In genomic region chr4:87961993-87962791, GRCh38 we compare ENCODE assay signal across 17 cellular contexts. TPM values are rescaled to one million over a fixed set of nuclear protein-coding genes. Genes with fewer than 3 reads are reported as not detected.
DNase-seq lines count a peak whose midpoint lies in the region; ATAC-seq, FAIRE-seq and TF ChIP-seq lines count a peak whose summit lies in the region.
"Had no signal": no experiment of that assay in that cellular context is flagged by ENCODE, and none has a peak within 500 bp of the region (broad histone marks: within the 10 kb centered on the region; RNA-seq: fewer than 3 reads in every experiment).

No MANE protein-coding gene starts in this region.

- CTCF ChIA-PET in K562 (lab: Yijun Ruan, JAX; ENCODE audit: low intra/inter-chr PET ratio), result no interaction called here

- no peaks in the 10 kb centered on the region for H3K9me3 Mint-ChIP-seq in activated T-cell treated with anti-CD3 and anti-CD28 coated beads, Interleukin-2, amount 50 U/mL, for 24 hours
- H3K9me3 Mint-ChIP-seq: T-helper 1 cell treated with Interleukin-12 subunit alpha and Interleukin-12 subunit beta and Interleukin-4 antibody, amounts not matched to agents 30 μg/mL and 1 μg/mL, for 36 hours had no signal

- in situ Hi-C loops in K562 (cut with MboI) (no loop called here), GM13977 (cut with MboI; ENCODE audit: low pct_unique_long_range_greater_than_20kb, low sequenced_read_pairs, unreplicated experiment) (no loop called here)

- H3K4me2 ChIP-seq in K562 (ENCODE audit: insufficient read depth, low read length), result no peak overlapping the region

- POLR2A ChIA-PET in K562 (lab: Yijun Ruan, JAX), result no interaction called here

- no peak for TF ChIP-seq RAD21 in K562 (CRISPR knock-in tag; conservative IDR thresholded peaks at IDR 0.05 in 1 of 2, IDR thresholded peaks at IDR 0.05 in 1 of 2)

- H3K9ac ChIP-seq in K562 (ENCODE audit: insufficient read depth in 1 of 2, low read depth in 2 of 2, low read length in 2 of 2), result no peak overlapping the region

- no peaks in the 10 kb centered on the region for H3K36me3 Mint-ChIP-seq in activated T-cell treated with anti-CD3 and anti-CD28 coated beads, Interleukin-2, amount 50 U/mL, for 24 hours (ENCODE audit: low read depth)

- no peak for TF ChIP-seq EP300 in K562 (IDR thresholded peaks at IDR 0.05; ENCODE audit: low read length)

- no peaks in the 10 kb centered on the region for H3K9me1 ChIP-seq in K562 (ENCODE audit: control insufficient read depth, insufficient read depth, low read length)

- H3K9me3 ChIP-seq in K562 (replicated peaks; ENCODE audit: control insufficient read depth, insufficient read depth, low read depth, low read length), result no peaks in the 10 kb centered on the region
- H3K9me3 ChIP-seq in psoas muscle, result no peaks in the 10 kb centered on the region
- H3K9me3 ChIP-seq: Peyer's patch had no signal

- intact Hi-C loops in K562 (cut with micrococcal nuclease), result no loop called here
- intact Hi-C loops in psoas muscle (cut with DNase I), result no loop called here

- H3K79me2 ChIP-seq in K562 (ENCODE audit: control insufficient read depth, insufficient read depth, low read length), result no peaks in the 10 kb centered on the region

- DNase-seq in AG10803 (ENCODE audit: low read depth) (peak; percentile 39), LHCN-M2 (ENCODE audit: low read depth) (peak; percentile 26), K562 (ENCODE audit: extremely low read depth in 1 of 4, low spot score in 3 of 4) (peak in 1 of 4 experiments; percentile 10), GM13977 (ENCODE audit: low spot score) (no peak), psoas muscle (no peak)
- DNase-seq in activated T-cell treated with anti-CD3 and anti-CD28 coated beads, Interleukin-2, amount 50 U/mL, for 24 hours, result no peak
- DNase-seq: activated CD4-positive, alpha-beta T cell treated with anti-CD3 and anti-CD28 coated beads for 48 hours; NCI-H1105; NCI-H446; Peyer's patch had no signal

- no peaks in the 10 kb centered on the region for H3K4me1 Mint-ChIP-seq in activated T-cell treated with anti-CD3 and anti-CD28 coated beads, Interleukin-2, amount 50 U/mL, for 24 hours (ENCODE audit: low read depth)

- FAIRE-seq in K562 (lab: Jason Lieb, UNC) (peak; percentile 19), islet of Langerhans (lab: Jason Lieb, UNC) (peak; percentile 9)
- FAIRE-seq: D721Med, frontal cortex, keratinocyte had no signal

- BruUV-seq in K562 (replicated peaks; lab: Mats Ljungman, UMichigan), result no TSS peak

- no peak overlapping the region for H3K27ac Mint-ChIP-seq in activated T-cell treated with anti-CD3 and anti-CD28 coated beads, Interleukin-2, amount 50 U/mL, for 24 hours
- H3K27ac Mint-ChIP-seq: progenitor cell of endocrine pancreas; T-helper 1 cell treated with Interleukin-12 subunit alpha and Interleukin-12 subunit beta and Interleukin-4 antibody, amounts not matched to agents 30 μg/mL and 1 μg/mL, for 36 hours had no signal

- H3K4me1 ChIP-seq in K562 (replicated peaks in 1 of 2; ENCODE audit: control insufficient read depth in 2 of 2, insufficient read depth in 2 of 2, low read length in 2 of 2), result peaks cover 0 to 10% of the 10 kb centered on the region in 2 experiments; a peak in 2 of 5 replicates
- H3K4me1 ChIP-seq in psoas muscle, result no peaks in the 10 kb centered on the region
- H3K4me1 ChIP-seq: Peyer's patch had no signal

- WGBS in K562 (ENCODE audit: insufficient coverage, low coverage, missing lambda C conversion rate), result 13% methylated on average over 4 of the region's 4 CpGs
- WGBS in psoas muscle, 3 donors, result 79 to 87% (median 80%) methylated on average over 4 of the region's 4 CpGs

- H3K27me3 Mint-ChIP-seq in activated T-cell treated with anti-CD3 and anti-CD28 coated beads, Interleukin-2, amount 50 U/mL, for 24 hours, result peaks cover 17% of the 10 kb centered on the region
- H3K27me3 Mint-ChIP-seq: progenitor cell of endocrine pancreas had no signal

- TF ChIP-seq POLR2A in K562 (conservative IDR thresholded peaks at IDR 0.05), result no peak

- H4K20me1 ChIP-seq in K562 (replicated peaks; ENCODE audit: control insufficient read depth, insufficient read depth, low read length), result no peaks in the 10 kb centered on the region

- H3K36me3 ChIP-seq in K562 (ENCODE audit: control insufficient read depth, insufficient read depth, low read length) (no peaks in the 10 kb centered on the region), psoas muscle (ENCODE audit: insufficient read depth in 1 of 2, low read depth in 1 of 2) (no peaks in the 10 kb centered on the region)
- H3K36me3 ChIP-seq: Peyer's patch had no signal

- H3K27me3 ChIP-seq in K562 (ENCODE audit: control insufficient read depth in 2 of 2, insufficient read depth in 2 of 2, low read length in 2 of 2) (peaks cover 0 to 19% of the 10 kb centered on the region in 2 experiments; a peak in 2 of 5 replicates), psoas muscle (ENCODE audit: insufficient read depth in 3 of 3, low read length in 2 of 3) (no peaks in the 10 kb centered on the region)
- H3K27me3 ChIP-seq: Peyer's patch had no signal

- H3K4me3 ChIP-seq in AG10803 (ENCODE audit: low read length), result no peak overlapping the region
- H3K4me3 ChIP-seq in K562, result no peak overlapping the region
- no peak overlapping the region for H3K4me3 ChIP-seq in psoas muscle
- H3K4me3 ChIP-seq: Peyer's patch had no signal

- H2AFZ ChIP-seq in K562 (ENCODE audit: low read depth, low read length), result no peak overlapping the region

- H3K27ac ChIP-seq in K562 (ENCODE audit: extremely low read depth, low read depth, low read length) (no peak overlapping the region), psoas muscle (no peak overlapping the region)
- H3K27ac ChIP-seq: Peyer's patch had no signal

- peak; percentile 77 for ATAC-seq in K562
- ATAC-seq in GM18867 (IDR thresholded peaks at IDR 0.05; ENCODE audit: unreplicated experiment), result no peak
- no peak for ATAC-seq in psoas muscle

- TF ChIP-seq CTCF in AG10803 (conservative IDR thresholded peaks at IDR 0.05; ENCODE audit: low read length) (no peak), K562 (IDR thresholded peaks at IDR 0.05 in 2 of 3, conservative IDR thresholded peaks at IDR 0.05 in 1 of 3; ENCODE audit: insufficient read depth in 2 of 3, low read depth in 1 of 3, low read length in 3 of 3) (no peak), GM13977 (IDR thresholded peaks at IDR 0.05; ENCODE audit: extremely low read depth, insufficient read depth, missing control alignments) (no peak), psoas muscle (IDR thresholded peaks at IDR 0.05) (no peak)

- H3K4me3 Mint-ChIP-seq in activated T-cell treated with anti-CD3 and anti-CD28 coated beads, Interleukin-2, amount 50 U/mL, for 24 hours, result no peak overlapping the region
- H3K4me3 Mint-ChIP-seq: T-helper 1 cell treated with Interleukin-12 subunit alpha and Interleukin-12 subunit beta and Interleukin-4 antibody, amounts not matched to agents 30 μg/mL and 1 μg/mL, for 36 hours had no signal

TF ChIP-seq in K562, 482 proteins besides CTCF, POLR2A, EP300 and RAD21 (continues in another document):
- TF ChIP-seq PHB2 (IDR thresholded peaks at IDR 0.05; ENCODE audit: low read depth), result no peak
- no peak for TF ChIP-seq SMARCE1 (IDR thresholded peaks at IDR 0.05)
- TF ChIP-seq C11orf30 (IDR thresholded peaks at IDR 0.05; ENCODE audit: low read depth), result peak; percentile 63; the same call in 1 of the 2 replicates
- TF ChIP-seq DPF2 (IDR thresholded peaks at IDR 0.05), result peak; percentile 47

RNA-seq across cellular contexts. Expression of gene SPP1, which starts 13.3 kb away (rescaled TPM):
- total RNA-seq in LHCN-M2 (2014; rRNA removed) (0.11 TPM in 1 of 2 replicates, not detected in the other), K562 (2014; rRNA removed) (not detected in 2 replicates), K562 (2014; rRNA removed; fragmentation: Illumina TruSeq; extraction: Trizol) (not detected in 2 replicates), K562 (2015; rRNA removed; fragmentation: Illumina TruSeq; extraction: Trizol) (not detected in 2 replicates), K562 (2021) (0.64 and 0.81 TPM in 2 replicates), psoas muscle (10 to 100 TPM in 2 of 4 donors, 1 to 10 TPM in 2; 1.4 to 58.7 (median 25.0) TPM)
- polyA plus RNA-seq in LHCN-M2 (2012), result 0.57 TPM
- not detected in 2 replicates for total RNA-seq in K562 (2011; cell fraction: chromatin; rRNA removed; ENCODE audit: low replicate concordance)
- not detected in 2 replicates for total RNA-seq in K562 (2011; cell fraction: nucleolus; rRNA removed)
- total RNA-seq in K562 (2011; cell fraction: nucleoplasm; rRNA removed), result not detected in 2 replicates
- polyA plus RNA-seq in K562 (2011; rRNA removed) (not detected in 2 replicates), K562 (2014; fragmentation: Illumina TruSeq; extraction: Trizol) (not detected in 2 replicates), K562 (2014; fragmentation: Nextera tagmentation; extraction: Ambion mirVana) (under 1 TPM in 1 of 2 experiments, not detected in 1; 0.10 TPM), K562 (2014; rRNA removed) (not detected in 2 replicates), psoas muscle (1 to 10 TPM in 1 of 3 donors, under 1 TPM in 2; 0.69 to 5.5 (median 0.70) TPM)
- 0.16 TPM in 1 of 2 replicates, not detected in the other for polyA plus RNA-seq in K562 (2011; cell fraction: cytosol; rRNA removed)
- not detected in 2 replicates for polyA plus RNA-seq in K562 (2011; cell fraction: nucleus; rRNA removed)
- 0.11 TPM in 1 of 2 replicates, not detected in the other for polyA plus RNA-seq in K562 (2012)
- not detected in 2 replicates for polyA minus RNA-seq in K562 (2011; rRNA and poly(A)+ RNA removed)
- 1.1 TPM in 1 of 2 replicates, not detected in the other for polyA minus RNA-seq in K562 (2011; cell fraction: cytosol; rRNA and poly(A)+ RNA removed)
- polyA minus RNA-seq in K562 (2011; cell fraction: nucleus; rRNA and poly(A)+ RNA removed), result not detected in 2 replicates

RNA-seq across cellular contexts. Expression of gene PKD2, which starts 45.2 kb away (rescaled TPM):
- total RNA-seq in LHCN-M2 (2014; rRNA removed) (42.1 and 57.7 TPM in 2 replicates), K562 (2014; rRNA removed) (0.12 and 0.45 TPM in 2 replicates), K562 (2014; rRNA removed; fragmentation: Illumina TruSeq; extraction: Trizol) (0.58 and 0.89 TPM in 2 replicates), K562 (2015; rRNA removed; fragmentation: Illumina TruSeq; extraction: Trizol) (0.87 and 1.2 TPM in 2 replicates), K562 (2021) (0.45 and 0.47 TPM in 2 replicates), psoas muscle (1 to 10 TPM; 2.9 to 8.3 (median 5.4) TPM)
- polyA plus RNA-seq in LHCN-M2 (2012), result 32.7 TPM
- 1.6 and 2.1 TPM in 2 replicates for total RNA-seq in K562 (2011; cell fraction: chromatin; rRNA removed; ENCODE audit: low replicate concordance)
- total RNA-seq in K562 (2011; cell fraction: nucleolus; rRNA removed), result 0.50 and 1.1 TPM in 2 replicates
- 0.53 and 0.59 TPM in 2 replicates for total RNA-seq in K562 (2011; cell fraction: nucleoplasm; rRNA removed)
- polyA plus RNA-seq in K562 (2011; rRNA removed) (0.35 and 0.57 TPM in 2 replicates), K562 (2014; fragmentation: Illumina TruSeq; extraction: Trizol) (0.34 and 0.36 TPM in 2 replicates), K562 (2014; fragmentation: Nextera tagmentation; extraction: Ambion mirVana) (under 1 TPM; 0.11 to 0.14 TPM), K562 (2014; rRNA removed) (0.38 and 0.49 TPM in 2 replicates), psoas muscle (1 to 10 TPM; 2.1 to 2.5 (median 2.4) TPM)
- 0.06 and 0.34 TPM in 2 replicates for polyA plus RNA-seq in K562 (2011; cell fraction: cytosol; rRNA removed)
- polyA plus RNA-seq in K562 (2011; cell fraction: nucleus; rRNA removed), result 0.53 and 1.3 TPM in 2 replicates
- 0.39 and 0.96 TPM in 2 replicates for polyA plus RNA-seq in K562 (2012)
- 1.0 and 1.7 TPM in 2 replicates for polyA minus RNA-seq in K562 (2011; rRNA and poly(A)+ RNA removed)
- 0.29 and 0.64 TPM in 2 replicates for polyA minus RNA-seq in K562 (2011; cell fraction: cytosol; rRNA and poly(A)+ RNA removed)
- 0.27 and 1.1 TPM in 2 replicates for polyA minus RNA-seq in K562 (2011; cell fraction: nucleus; rRNA and poly(A)+ RNA removed)

Comparison
In these comparisons a context has a peak if more than half of its experiments do, and no peak if none do; other contexts are left out.
1. DNase-seq: peak in AG10803 (single experiment) and LHCN-M2 (single experiment); none in GM13977 (single experiment), activated T-cell treated with anti-CD3 and anti-CD28 coated beads, Interleukin-2, amount 50 U/mL, for 24 hours (single experiment) and psoas muscle (0 of 2).